ENCODE assay signal across 13 cellular contexts in the genomic region with DNA sequence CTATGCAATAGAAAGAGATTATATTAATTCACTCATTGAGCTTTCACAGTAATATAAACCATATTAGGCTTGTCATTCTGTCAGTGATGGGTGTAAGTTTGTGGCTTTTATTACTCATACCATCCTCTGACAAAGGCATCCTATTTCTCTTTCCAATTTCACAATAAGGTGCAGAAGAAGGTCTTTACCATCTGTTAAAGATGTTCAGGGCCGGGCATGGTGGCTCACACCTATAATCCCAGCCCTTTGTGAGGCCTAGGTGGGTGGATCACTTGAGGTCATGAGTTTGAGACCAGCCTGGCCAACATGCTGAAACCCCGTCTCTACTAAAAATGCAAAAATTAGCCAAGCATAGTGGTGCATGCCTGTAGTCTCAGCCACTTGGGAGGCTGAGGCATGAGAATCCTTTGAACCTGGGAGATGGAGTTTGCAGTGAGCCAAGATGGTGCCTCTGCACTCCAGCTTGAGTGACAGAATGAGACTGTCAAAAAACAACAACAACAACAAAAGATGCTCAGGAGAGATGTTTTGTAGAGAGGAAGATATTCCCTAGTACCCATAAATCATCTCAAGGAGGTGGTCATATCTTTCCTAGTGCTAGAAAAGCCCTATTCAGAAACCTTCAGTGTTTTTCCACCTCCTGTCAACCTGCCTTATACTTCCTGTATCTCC. TPM values are rescaled to one million over a fixed set of nuclear protein-coding genes. Genes with fewer than 3 reads are reported as not detected.
DNase-seq lines count a peak whose midpoint lies in the region; ATAC-seq and TF ChIP-seq lines count a peak whose summit lies in the region.
"Not testable (repeated sequence)": the region's sequence is repeated elsewhere in the genome, so short reads cannot be mapped to it uniquely, and the experiment has no call there.
"Had no signal": no experiment of that assay in that cellular context is flagged by ENCODE, and none has a peak within 500 bp of the region (broad histone marks: within the 10 kb centered on the region; RNA-seq: fewer than 3 reads in every experiment).

No MANE protein-coding gene starts in this region.

- not testable (repeated sequence) for H3K27me3 ChIP-seq in CD4-positive, alpha-beta T cell (ENCODE audit: control insufficient read depth, insufficient read depth, low read length); fibroblast of lung (ENCODE audit: control insufficient read depth, insufficient read depth, low read length)

- not testable (repeated sequence) for TF ChIP-seq CTCF in CD4-positive, alpha-beta T cell (IDR thresholded peaks at IDR 0.05); fibroblast of lung (conservative IDR thresholded peaks at IDR 0.05 in 1 of 2, IDR thresholded peaks at IDR 0.05 in 1 of 2; ENCODE audit: low read depth in 1 of 2, low read length in 2 of 2); neural crest cell (conservative IDR thresholded peaks at IDR 0.05)

- not testable (repeated sequence) for DNase-seq in CD4-positive, alpha-beta T cell; neural crest cell (ENCODE audit: low read depth, low spot score)
- DNase-seq in LHCN-M2 (ENCODE audit: low read depth) (peak; percentile 67), fibroblast of lung (ENCODE audit: low read depth in 2 of 2) (peak; percentile 30 to 36)
- peak; percentile 64 for DNase-seq in activated CD4-positive, alpha-beta T cell treated with anti-CD3 and anti-CD28 coated beads for 36 hours
- peak; percentile 56 for DNase-seq in activated T-cell treated with anti-CD3 and anti-CD28 coated beads, Interleukin-2, amount 50 U/mL, for 24 hours
- DNase-seq in activated naive CD8-positive, alpha-beta T cell treated with anti-CD3 and anti-CD28 coated beads, Interleukin-2, amount 50 U/mL, for 24 hours: peak; percentile 35
- peak; percentile 8 to 34 for DNase-seq in stimulated activated CD8-positive, alpha-beta memory T cell treated with anti-CD3 and anti-CD28 coated beads, Interleukin-7, amount 100 ng/mL, for 48 hours (ENCODE audit: extremely low read depth in 1 of 2, low read depth in 1 of 2)

- POLR2A ChIA-PET in CD4-positive, alpha-beta T cell (lab: Charles Lee); activated CD4-positive, alpha-beta T cell treated with anti-CD3 and anti-CD28 coated beads for 36 hours (lab: Charles Lee): not testable (repeated sequence)

- not testable (repeated sequence) for H3K4me2 ChIP-seq in fibroblast of lung (ENCODE audit: extremely low read depth, insufficient read depth, low read length)

- peaks cover 75% of the 10 kb centered on the region for H3K4me1 Mint-ChIP-seq in CD4-positive, alpha-beta T cell (ENCODE audit: low read depth)
- peaks cover 68% of the 10 kb centered on the region for H3K4me1 Mint-ChIP-seq in activated CD4-positive, alpha-beta T cell treated with anti-CD3 and anti-CD28 coated beads for 36 hours
- peaks cover 82% of the 10 kb centered on the region for H3K4me1 Mint-ChIP-seq in activated T-cell treated with anti-CD3 and anti-CD28 coated beads, Interleukin-2, amount 50 U/mL, for 24 hours (ENCODE audit: low read depth)
- H3K4me1 Mint-ChIP-seq in activated naive CD8-positive, alpha-beta T cell treated with anti-CD3 and anti-CD28 coated beads, Interleukin-2, amount 50 U/mL, for 24 hours: peaks cover 90% of the 10 kb centered on the region
- H3K4me1 Mint-ChIP-seq in neural crest cell: peaks cover 14% of the 10 kb centered on the region

- CTCF ChIA-PET in CD4-positive, alpha-beta T cell (lab: Charles Lee); activated CD4-positive, alpha-beta T cell treated with anti-CD3 and anti-CD28 coated beads for 36 hours (lab: Charles Lee): not testable (repeated sequence)

- not testable (repeated sequence) for H2AFZ ChIP-seq in fibroblast of lung (ENCODE audit: low read length)

- peaks cover 88% of the 10 kb centered on the region for H3K36me3 Mint-ChIP-seq in CD4-positive, alpha-beta T cell (ENCODE audit: low read depth)
- H3K36me3 Mint-ChIP-seq in activated CD4-positive, alpha-beta T cell treated with anti-CD3 and anti-CD28 coated beads for 36 hours (ENCODE audit: low read depth): peaks cover 48% of the 10 kb centered on the region
- H3K36me3 Mint-ChIP-seq in activated T-cell treated with anti-CD3 and anti-CD28 coated beads, Interleukin-2, amount 50 U/mL, for 24 hours (ENCODE audit: low read depth): peaks cover 84% of the 10 kb centered on the region
- peaks cover 65% of the 10 kb centered on the region for H3K36me3 Mint-ChIP-seq in activated naive CD8-positive, alpha-beta T cell treated with anti-CD3 and anti-CD28 coated beads, Interleukin-2, amount 50 U/mL, for 24 hours (ENCODE audit: low read depth)
- not testable (repeated sequence) for H3K36me3 Mint-ChIP-seq in neural crest cell (ENCODE audit: low read depth)

- intact Hi-C loops in CD4-positive, alpha-beta T cell (cut with DNase I, micrococcal nuclease); activated CD4-positive, alpha-beta T cell treated with anti-CD3 and anti-CD28 coated beads for 36 hours (cut with DNase I, micrococcal nuclease): not testable (repeated sequence)

- not testable (repeated sequence) for H3K79me2 ChIP-seq in fibroblast of lung (ENCODE audit: control insufficient read depth, insufficient read depth, low read length)

- H3K4me3 ChIP-seq in fibroblast of lung (replicated peaks in 1 of 4; ENCODE audit: control extremely low read depth in 1 of 4, insufficient read depth in 1 of 4, low read depth in 3 of 4, low read length in 4 of 4): not testable (repeated sequence)

- H3K4me3 Mint-ChIP-seq in CD4-positive, alpha-beta T cell; activated CD4-positive, alpha-beta T cell treated with anti-CD3 and anti-CD28 coated beads for 36 hours; activated T-cell treated with anti-CD3 and anti-CD28 coated beads, Interleukin-2, amount 50 U/mL, for 24 hours; activated naive CD8-positive, alpha-beta T cell treated with anti-CD3 and anti-CD28 coated beads, Interleukin-2, amount 50 U/mL, for 24 hours; neural crest cell: not testable (repeated sequence)

- not testable (repeated sequence) for H3K9me3 Mint-ChIP-seq in CD4-positive, alpha-beta T cell; activated CD4-positive, alpha-beta T cell treated with anti-CD3 and anti-CD28 coated beads for 36 hours (ENCODE audit: low read depth); activated T-cell treated with anti-CD3 and anti-CD28 coated beads, Interleukin-2, amount 50 U/mL, for 24 hours; activated naive CD8-positive, alpha-beta T cell treated with anti-CD3 and anti-CD28 coated beads, Interleukin-2, amount 50 U/mL, for 24 hours; neural crest cell

- H4K20me1 ChIP-seq in fibroblast of lung (ENCODE audit: control insufficient read depth, extremely low read depth, insufficient read depth, low read length): not testable (repeated sequence)

- H3K9ac ChIP-seq in fibroblast of lung (ENCODE audit: insufficient read depth, low read length): not testable (repeated sequence)

- H3K27ac ChIP-seq in CD4-positive, alpha-beta T cell (ENCODE audit: low read depth, low read length); fibroblast of lung (ENCODE audit: insufficient read depth, low read length): not testable (repeated sequence)

- not testable (repeated sequence) for H3K9me3 ChIP-seq in CD4-positive, alpha-beta T cell (ENCODE audit: control insufficient read depth, low read length); fibroblast of lung (ENCODE audit: control insufficient read depth, insufficient read depth, low read depth, low read length)

- H3K36me3 ChIP-seq in fibroblast of lung (ENCODE audit: control insufficient read depth, insufficient read depth, low read length): not testable (repeated sequence)

- H3K4me1 ChIP-seq in fibroblast of lung (ENCODE audit: control insufficient read depth, extremely low read depth, insufficient read depth, low read length): not testable (repeated sequence)

- not testable (repeated sequence) for ATAC-seq in CD4-positive, alpha-beta T cell (ENCODE audit: poor library complexity)
- peak; percentile 93 for ATAC-seq in activated CD4-positive, alpha-beta T cell treated with anti-CD3 and anti-CD28 coated beads for 36 hours
- ATAC-seq in activated naive CD8-positive, alpha-beta T cell treated with anti-CD3 and anti-CD28 coated beads, Interleukin-2, amount 50 U/mL, for 24 hours: peak; percentile 86

- peak overlapping the region; percentile 27 for H3K27ac Mint-ChIP-seq in CD4-positive, alpha-beta T cell
- H3K27ac Mint-ChIP-seq in activated CD4-positive, alpha-beta T cell treated with anti-CD3 and anti-CD28 coated beads for 36 hours: peak overlapping the region; percentile 48
- peak overlapping the region; percentile 90 for H3K27ac Mint-ChIP-seq in activated T-cell treated with anti-CD3 and anti-CD28 coated beads, Interleukin-2, amount 50 U/mL, for 24 hours
- peak overlapping the region; percentile 67 for H3K27ac Mint-ChIP-seq in activated naive CD8-positive, alpha-beta T cell treated with anti-CD3 and anti-CD28 coated beads, Interleukin-2, amount 50 U/mL, for 24 hours
- peak overlapping the region; percentile 27 for H3K27ac Mint-ChIP-seq in neural crest cell (ENCODE audit: unreplicated experiment)

- H3K27me3 Mint-ChIP-seq in CD4-positive, alpha-beta T cell; activated CD4-positive, alpha-beta T cell treated with anti-CD3 and anti-CD28 coated beads for 36 hours; activated T-cell treated with anti-CD3 and anti-CD28 coated beads, Interleukin-2, amount 50 U/mL, for 24 hours; activated naive CD8-positive, alpha-beta T cell treated with anti-CD3 and anti-CD28 coated beads, Interleukin-2, amount 50 U/mL, for 24 hours; neural crest cell (ENCODE audit: low read depth): not testable (repeated sequence)

RNA-seq across cellular contexts. Expression of gene PPIAL4G, which starts 56.0 kb away (rescaled TPM):
- under 1 TPM; 0.11 to 0.14 TPM for total RNA-seq in CD4-positive, alpha-beta T cell
- total RNA-seq in LHCN-M2 (2014; rRNA removed) (not detected in 2 replicates), fibroblast of lung (not detected in 2 replicates), neural crest cell (0.09 TPM in 1 of 2 replicates, not detected in the other)
- polyA plus RNA-seq in LHCN-M2 (2012): not detected
- under 1 TPM; 0.05 to 0.07 TPM for total RNA-seq in activated CD4-positive, alpha-beta T cell treated with anti-CD3 and anti-CD28 coated beads for 36 hours
- polyA plus RNA-seq in fibroblast of lung: not detected in 2 replicates
- not detected in 2 replicates for polyA plus RNA-seq in fibroblast of lung (2012)
- polyA minus RNA-seq in fibroblast of lung (ENCODE audit: low replicate concordance): not detected in 2 replicates
- total RNA-seq: H1, Right ventricle myocardium inferior, smooth muscle cell, suprapubic skin had no signal
- polyA plus RNA-seq: H1, smooth muscle cell, urinary bladder had no signal

Comparison
In these comparisons a context has a peak if more than half of its experiments do, and no peak if none do; other contexts are left out.
1. H3K27ac Mint-ChIP-seq: peak in every context shown above with its lines; median percentile 90 in activated T-cell treated with anti-CD3 and anti-CD28 coated beads, Interleukin-2, amount 50 U/mL, for 24 hours; 67 in activated naive CD8-positive, alpha-beta T cell treated with anti-CD3 and anti-CD28 coated beads, Interleukin-2, amount 50 U/mL, for 24 hours; 48 in activated CD4-positive, alpha-beta T cell treated with anti-CD3 and anti-CD28 coated beads for 36 hours; 27 in CD4-positive, alpha-beta T cell; 27 in neural crest cell.